22 cellular contexts compared by ENCODE assay signal in genomic region chr9:102499468-102499867, GRCh38.
DNase-seq lines count a peak whose midpoint lies in the region; ATAC-seq and TF ChIP-seq lines count a peak whose summit lies in the region.
"Had no signal": no experiment of that assay in that cellular context is flagged by ENCODE, and none has a peak within 500 bp of the region (broad histone marks: within the 10 kb centered on the region; RNA-seq: fewer than 3 reads in every experiment).

No MANE protein-coding gene starts in this region.

- H3K27me3 ChIP-seq in esophagus muscularis mucosa, result no peaks in the 10 kb centered on the region
- H3K27me3 ChIP-seq: heart right ventricle had no signal

- intact Hi-C loops in esophagus muscularis mucosa (cut with DNase I), result no loop called here

- no peak for TF ChIP-seq CTCF in esophagus muscularis mucosa (IDR thresholded peaks at IDR 0.05)

- no peak overlapping the region for H3K27ac ChIP-seq in esophagus muscularis mucosa (replicated peaks in 1 of 4)
- H3K27ac ChIP-seq: heart right ventricle had no signal

- DNase-seq in putamen (ENCODE audit: low spot score) (peak; percentile 7), NCI-H69 (lab: John Stamatoyannopoulos, UW) (no peak), esophagus muscularis mucosa (ENCODE audit: extremely low spot score) (no peak)
- DNase-seq: activated CD4-positive, alpha-beta memory T cell treated with anti-CD3 and anti-CD28 coated beads, Interleukin-2, amount 10 ng/mL, durations not matched to agents 7 days and 5 days; AML-193; aorta; cortex of kidney; DMS 273 treated with DMSO at 0.1 percent for 48 hours; H7; heart right ventricle; left cardiac atrium; NCI-H1092; NCI-H2227 treated with DMSO at 0.1 percent for 48 hours; posterior cingulate gyrus; stimulated activated CD4-positive, alpha-beta T cell treated with anti-CD3 and anti-CD28 coated beads, Interleukin-15, amount 100 ng/mL, for 24 hours had no signal

- 39% methylated on average over 1 of the region's 1 CpG for WGBS in esophagus muscularis mucosa

- H3K9me3 ChIP-seq in esophagus muscularis mucosa, result no peaks in the 10 kb centered on the region

- H3K4me1 ChIP-seq in esophagus muscularis mucosa, result no peaks in the 10 kb centered on the region
- H3K4me1 ChIP-seq: heart right ventricle had no signal

- no peaks in the 10 kb centered on the region for H3K36me3 ChIP-seq in esophagus muscularis mucosa
- H3K36me3 ChIP-seq: heart right ventricle had no signal

- TF ChIP-seq POLR2A in esophagus muscularis mucosa (IDR thresholded peaks at IDR 0.05; ENCODE audit: low read depth), result no peak

- ATAC-seq in GM18511 (IDR thresholded peaks at IDR 0.05; ENCODE audit: unreplicated experiment) (peak; percentile 77), HG02798 (IDR thresholded peaks at IDR 0.05; ENCODE audit: poor library complexity, unreplicated experiment) (peak; percentile 69), HG03575 (IDR thresholded peaks at IDR 0.05; ENCODE audit: extremely low read depth, insufficient number of reproducible peaks, low FRiP score, unreplicated experiment) (peak; percentile 63), GM18502 (IDR thresholded peaks at IDR 0.05; ENCODE audit: poor library complexity, unreplicated experiment) (no peak), GM19452 (IDR thresholded peaks at IDR 0.05; ENCODE audit: unreplicated experiment) (no peak)
- ATAC-seq: activated T-helper 17 cell treated with anti-CD3 and anti-CD28 coated beads, Interleukin-2, amount 50 U/mL, for 72 hours; heart right ventricle; left cardiac atrium had no signal

- no peak overlapping the region for H3K4me3 ChIP-seq in esophagus muscularis mucosa
- H3K4me3 ChIP-seq: heart right ventricle, SK-N-MC had no signal

- TF ChIP-seq EP300 in esophagus muscularis mucosa (IDR thresholded peaks at IDR 0.05), result no peak

Comparison
In these comparisons a context has a peak if more than half of its experiments do, and no peak if none do; other contexts are left out.
1. ATAC-seq: peak in GM18511 (single experiment), HG02798 (single experiment) and HG03575 (single experiment); none in GM18502 (single experiment) and GM19452 (single experiment).